ENCODE assay signal across 1 cellular context in genomic region chr12:105090361-105090760, GRCh38.
A peak's percentile ranks its signal among the peaks of the same experiment; 100 is the strongest.
TF ChIP-seq lines count a peak whose summit lies in the region.

No MANE protein-coding gene starts in this region.

TF ChIP-seq in H1, 55 proteins besides CTCF, POLR2A, EP300 and RAD21 (continued from another document):
- no peak for TF ChIP-seq EGR1 (IDR thresholded peaks at IDR 0.05; ENCODE audit: borderline replicate concordance, low read depth, low read length)
- TF ChIP-seq SIX5 (IDR thresholded peaks at IDR 0.05; ENCODE audit: low read depth, low read length) = no peak
- no peak for TF ChIP-seq GTF2F1 (IDR thresholded peaks at IDR 0.05; ENCODE audit: borderline replicate concordance, low read depth, low read length)
- TF ChIP-seq, protein P1, sequence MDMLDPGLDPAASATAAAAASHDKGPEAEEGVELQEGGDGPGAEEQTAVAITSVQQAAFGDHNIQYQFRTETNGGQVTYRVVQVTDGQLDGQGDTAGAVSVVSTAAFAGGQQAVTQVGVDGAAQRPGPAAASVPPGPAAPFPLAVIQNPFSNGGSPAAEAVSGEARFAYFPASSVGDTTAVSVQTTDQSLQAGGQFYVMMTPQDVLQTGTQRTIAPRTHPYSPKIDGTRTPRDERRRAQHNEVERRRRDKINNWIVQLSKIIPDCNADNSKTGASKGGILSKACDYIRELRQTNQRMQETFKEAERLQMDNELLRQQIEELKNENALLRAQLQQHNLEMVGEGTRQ (IDR thresholded peaks at IDR 0.05; ENCODE audit: low read length) = no peak
- TF ChIP-seq SRF (IDR thresholded peaks at IDR 0.05; ENCODE audit: low read depth, low read length) = 0 out of 2 replicates have a peak, but pooled peaks have one; percentile 14
- TF ChIP-seq JUN (IDR thresholded peaks at IDR 0.05; ENCODE audit: low read depth, low read length) = no peak
- no peak for TF ChIP-seq BACH1 (IDR thresholded peaks at IDR 0.05; ENCODE audit: low read length)
- 0 out of 2 replicates have a peak, but pooled peaks have one; percentile 35 for TF ChIP-seq E2F6 (IDR thresholded peaks at IDR 0.05)
- no peak for TF ChIP-seq HDAC2 (IDR thresholded peaks at IDR 0.05; ENCODE audit: borderline replicate concordance in 1 of 2, low read depth in 2 of 2, low read length in 2 of 2)
- TF ChIP-seq TBP (IDR thresholded peaks at IDR 0.05; ENCODE audit: low read depth, low read length) = no peak
- no peak for TF ChIP-seq PHF8 (conservative IDR thresholded peaks at IDR 0.05; ENCODE audit: low read depth, low read length)
- no peak for TF ChIP-seq BCL11A (IDR thresholded peaks at IDR 0.05; ENCODE audit: low read depth in 2 of 2, low read length in 2 of 2)
- TF ChIP-seq POLR2AphosphoS5 (IDR thresholded peaks at IDR 0.05; ENCODE audit: low read depth, low read length) = no peak
- TF ChIP-seq TAF1 (IDR thresholded peaks at IDR 0.05; ENCODE audit: low read depth, low read length) = 0 out of 2 replicates have a peak, but pooled peaks have one; percentile 33
- no peak for TF ChIP-seq CEBPB (IDR thresholded peaks at IDR 0.05; ENCODE audit: low read depth, low read length)
- TF ChIP-seq, protein P2, sequence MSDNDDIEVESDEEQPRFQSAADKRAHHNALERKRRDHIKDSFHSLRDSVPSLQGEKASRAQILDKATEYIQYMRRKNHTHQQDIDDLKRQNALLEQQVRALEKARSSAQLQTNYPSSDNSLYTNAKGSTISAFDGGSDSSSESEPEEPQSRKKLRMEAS (IDR thresholded peaks at IDR 0.05) = peak; percentile 89
- TF ChIP-seq YY1 (IDR thresholded peaks at IDR 0.05; ENCODE audit: low read depth, low read length) = peak; percentile 89
- no peak for TF ChIP-seq CBX5 (IDR thresholded peaks at IDR 0.05; ENCODE audit: low read depth, low read length)
